ENCODE assay signal across 13 cellular contexts in genomic region chr1:65170511-65171142, GRCh38. TPM values are rescaled to one million over a fixed set of nuclear protein-coding genes. Genes with fewer than 3 reads are reported as not detected.
DNase-seq lines count a peak whose midpoint lies in the region; ATAC-seq and TF ChIP-seq lines count a peak whose summit lies in the region.
"Had no signal": no experiment of that assay in that cellular context is flagged by ENCODE, and none has a peak within 500 bp of the region (broad histone marks: within the 10 kb centered on the region; RNA-seq: fewer than 3 reads in every experiment).

No MANE protein-coding gene starts in this region.

- CTCF ChIA-PET in AG04449 (lab: Yijun Ruan, JAX): interaction anchor here (1.6 kb wide), 1 partner anchor 38 kb away, joined by 3 read pairs; no protein-coding TSS in a partner anchor

- no peak for TF ChIP-seq CTCF in AG04449 (IDR thresholded peaks at IDR 0.05; ENCODE audit: insufficient read depth, low read length, missing control alignments)
- no peak for TF ChIP-seq CTCF in nephron (IDR thresholded peaks at IDR 0.05; ENCODE audit: unreplicated experiment in 3 of 3)
- no peak for TF ChIP-seq CTCF in colonic mucosa (IDR thresholded peaks at IDR 0.05)

- no peaks in the 10 kb centered on the region for H3K36me3 Mint-ChIP-seq in nephron (ENCODE audit: low read depth)

- DNase-seq in AG04449 (ENCODE audit: low read depth, low spot score): peak; percentile 14
- DNase-seq in NCI-H1694 treated with DMSO at 0.1 percent for 48 hours (lab: John Stamatoyannopoulos, UW): peak; percentile 84
- DNase-seq in dermis microvascular lymphatic vessel endothelial cell (ENCODE audit: low read depth in 2 of 2): peak; percentile 32 to 74
- DNase-seq in colonic mucosa: no peak
- DNase-seq in H7: no peak
- DNase-seq: activated T-cell treated with anti-CD3 and anti-CD28 coated beads, Interleukin-2, amount 50 U/mL, for 48 hours; erythroblast; SW 1271 had no signal

- H3K4me3 ChIP-seq in AG04449 (ENCODE audit: low read depth, low read length) (no peak overlapping the region), colonic mucosa (no peak overlapping the region), H7 (ENCODE audit: insufficient read depth, low read depth, low read length) (no peak overlapping the region)
- H3K4me3 ChIP-seq: GM12878 had no signal

- no peaks in the 10 kb centered on the region for H3K27me3 Mint-ChIP-seq in nephron (ENCODE audit: low read depth)

- H3K9me3 ChIP-seq in colonic mucosa: no peaks in the 10 kb centered on the region

- H3K27ac Mint-ChIP-seq in nephron: peak overlapping the region; percentile 10 to 77 (median 48)

- ATAC-seq in GM21723 (IDR thresholded peaks at IDR 0.05; ENCODE audit: unreplicated experiment) (no peak), HG03159 (IDR thresholded peaks at IDR 0.05; ENCODE audit: unreplicated experiment) (no peak)
- ATAC-seq: GM12878 had no signal

- POLR2A ChIA-PET in AG04449 (lab: Yijun Ruan, JAX): no interaction called here

- H3K27ac ChIP-seq in colonic mucosa: no peak overlapping the region

- H3K4me3 Mint-ChIP-seq in nephron: peak overlapping the region in 1 of 3 experiments; percentile 35
- H3K4me3 Mint-ChIP-seq: neural crest cell had no signal

- intact Hi-C loops in colonic mucosa (cut with DNase I): no loop called here

- H3K4me1 Mint-ChIP-seq in nephron: peaks cover 59% of the 10 kb centered on the region

- H3K9ac ChIP-seq in colonic mucosa (ENCODE audit: low read depth in 2 of 2, low read length in 2 of 2): no peak overlapping the region

- no peaks in the 10 kb centered on the region for H3K27me3 ChIP-seq in colonic mucosa
- H3K27me3 ChIP-seq in H7 (ENCODE audit: control insufficient read depth, insufficient read depth, low read length): no peaks in the 10 kb centered on the region

- H3K4me1 ChIP-seq in colonic mucosa: no peaks in the 10 kb centered on the region

- no peaks in the 10 kb centered on the region for H3K36me3 ChIP-seq in colonic mucosa
- no peaks in the 10 kb centered on the region for H3K36me3 ChIP-seq in H7 (replicated peaks; ENCODE audit: control insufficient read depth, insufficient read depth, low read length)

- H3K9me3 Mint-ChIP-seq in nephron: no peaks in the 10 kb centered on the region
- H3K9me3 Mint-ChIP-seq: neural crest cell had no signal

RNA-seq across cellular contexts. Expression of gene AK4, which starts 22.6 kb away (rescaled TPM):
- 16.6 and 23.5 TPM in 2 replicates for total RNA-seq in dermis microvascular lymphatic vessel endothelial cell
- 100 to 1,000 TPM in 1 of 2 donors, 10 to 100 TPM in 1; 60.3 to 112 TPM for total RNA-seq in colonic mucosa
- total RNA-seq in H7 (2014; rRNA removed; shearing (Covaris generic)): 227 and 297 TPM in 2 replicates

Comparison
In these comparisons a context has a peak if more than half of its experiments do, and no peak if none do; other contexts are left out.
1. DNase-seq: peak in AG04449 (single experiment), NCI-H1694 treated with DMSO at 0.1 percent for 48 hours (single experiment) and dermis microvascular lymphatic vessel endothelial cell (2 of 2); none in colonic mucosa (single experiment) and H7 (single experiment).